ENCODE assay signal across 23 cellular contexts in the genomic region with DNA sequence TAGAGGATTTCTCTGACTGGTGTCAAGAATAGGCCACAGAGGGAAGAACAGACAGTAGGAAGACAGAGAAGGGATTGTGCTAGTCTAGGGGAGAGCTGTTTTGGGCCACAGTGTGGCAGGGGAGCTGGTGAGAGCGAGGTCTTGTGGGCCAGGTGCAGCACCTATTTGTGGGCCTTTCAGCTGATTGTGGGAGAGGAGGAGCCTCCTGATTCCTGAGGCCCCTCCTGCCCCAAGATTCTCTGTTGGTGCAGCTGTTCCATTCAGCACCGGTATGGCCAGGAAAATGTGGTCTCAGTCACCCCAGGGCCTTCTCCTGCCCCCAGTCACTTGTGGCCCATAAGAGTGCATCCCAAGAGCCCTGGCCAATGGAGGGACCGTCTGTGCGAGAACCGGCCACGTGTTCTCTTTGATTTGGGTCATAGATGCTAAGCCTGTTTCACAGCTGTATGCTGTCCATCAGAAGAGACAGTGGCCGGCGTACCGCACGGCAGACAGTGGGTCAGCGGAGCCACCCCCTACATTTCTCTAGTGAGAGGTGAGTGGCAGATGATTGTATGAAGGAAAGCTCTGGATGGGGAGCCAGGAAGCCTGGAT. TPM values are rescaled to one million over a fixed set of nuclear protein-coding genes. Genes with fewer than 3 reads are reported as not detected.
DNase-seq lines count a peak whose midpoint lies in the region; ATAC-seq and TF ChIP-seq lines count a peak whose summit lies in the region.
"Had no signal": no experiment of that assay in that cellular context is flagged by ENCODE, and none has a peak within 500 bp of the region (broad histone marks: within the 10 kb centered on the region; RNA-seq: fewer than 3 reads in every experiment).

No MANE protein-coding gene starts in this region.

- dilution Hi-C loops in IMR-90 (cut with HindIII; ENCODE audit: low sequenced_read_pairs, unreplicated experiment), result no loop called here

- H2BK120ac ChIP-seq in IMR-90 (ENCODE audit: low read depth, low read length), result no peak overlapping the region

- WGBS in IMR-90 (ENCODE audit: extremely low coverage in 2 of 2, insufficient read length in 1 of 2), 2 experiments, result 100% methylated on average over 3 of the region's 11 CpGs; no CpG with 5 or more reads in 1 of the 2 experiments
- WGBS in hepatocyte (ENCODE audit: low lambda C conversion rate, missing lambda C conversion rate), result 95% methylated on average over 11 of the region's 11 CpGs
- 36 to 52% (median 41%) methylated on average over 11 of the region's 11 CpGs for WGBS in psoas muscle, 3 donors

- H3K56ac ChIP-seq in IMR-90 (ENCODE audit: extremely low read depth, insufficient read depth, low read length), result no peak overlapping the region

- intact Hi-C loops in Caco-2 (cut with micrococcal nuclease; ENCODE audit: unreplicated experiment) (no loop called here), IMR-90 (cut with micrococcal nuclease) (no loop called here), psoas muscle (cut with DNase I) (no loop called here)

- no peak overlapping the region for H3K4me2 ChIP-seq in IMR-90 (ENCODE audit: low read depth, low read length)
- no peak overlapping the region for H3K4me2 ChIP-seq in hepatocyte

- no peak overlapping the region for H3K9ac ChIP-seq in IMR-90 (ENCODE audit: low read depth, low read length)
- H3K9ac ChIP-seq: parathyroid adenoma had no signal

- H3K9me1 ChIP-seq in IMR-90 (ENCODE audit: insufficient read depth, low read length), result peaks cover 15% of the 10 kb centered on the region; the same call in 1 of the 2 replicates

- H3K18ac ChIP-seq in IMR-90 (ENCODE audit: low read depth, low read length), result no peak overlapping the region

- H2BK5ac ChIP-seq in IMR-90 (ENCODE audit: low read depth, low read length, poor library complexity, severe bottlenecking), result no peak overlapping the region

- CTCF ChIA-PET in Caco-2 (lab: Charles Lee) (interaction anchor here (0.6 to 0.7 kb wide), 2 partner anchors 12 to 230 kb away, joined by 3 to 4 read pairs; no protein-coding TSS in a partner anchor), IMR-90 (lab: Yijun Ruan, JAX) (no interaction called here)

- no peak overlapping the region for H3K4me3 ChIP-seq in Caco-2 (ENCODE audit: low read depth, low read length)
- H3K4me3 ChIP-seq in IMR-90 (ENCODE audit: insufficient read depth, low read depth, low read length), result no peak overlapping the region
- no peak overlapping the region for H3K4me3 ChIP-seq in hepatocyte
- no peak overlapping the region for H3K4me3 ChIP-seq in psoas muscle
- H3K4me3 ChIP-seq in Peyer's patch, result no peak overlapping the region
- H3K4me3 ChIP-seq: lower lobe of right lung, MG63 had no signal

- peaks cover 3% of the 10 kb centered on the region for H3K79me2 ChIP-seq in hepatocyte

- no peak overlapping the region for H4K5ac ChIP-seq in IMR-90 (ENCODE audit: low read depth, low read length)

- no peak for ATAC-seq in IMR-90 (ENCODE audit: low read depth)
- ATAC-seq in psoas muscle, result peak; percentile 5 to 36 (median 25)
- ATAC-seq in HG02981 (IDR thresholded peaks at IDR 0.05; ENCODE audit: unreplicated experiment), result no peak
- ATAC-seq in GM18858 (IDR thresholded peaks at IDR 0.05; ENCODE audit: unreplicated experiment), result no peak
- no peak for ATAC-seq in GM21390 (IDR thresholded peaks at IDR 0.05; ENCODE audit: unreplicated experiment)
- ATAC-seq: activated T-cell treated with anti-CD3 and anti-CD28 coated beads, Interleukin-2, amount 50 U/mL, for 4 hours; lower lobe of right lung; stimulated activated memory B cell treated with anti-CD40 and anti-IgM and Interleukin-4, amounts not matched to agents 10 μg/mL and 1 μg/mL and 100 μg/mL, for 72 hours had no signal

- no peak overlapping the region for H4K8ac ChIP-seq in IMR-90 (ENCODE audit: low read depth in 2 of 2, low read length in 2 of 2)

- H2BK20ac ChIP-seq in IMR-90 (ENCODE audit: low read depth, low read length), result no peak overlapping the region

- no peaks in the 10 kb centered on the region for H3K27me3 Mint-ChIP-seq in Caco-2 (ENCODE audit: insufficient read depth, unreplicated experiment)
- H3K27me3 Mint-ChIP-seq: naive B cell; stimulated activated memory B cell treated with anti-CD40 and anti-IgM and Interleukin-4, amounts not matched to agents 10 μg/mL and 1 μg/mL and 100 μg/mL, for 72 hours had no signal

- H3K36me3 ChIP-seq in Caco-2 (ENCODE audit: control insufficient read depth, insufficient read depth, low read length) (peaks cover 3% of the 10 kb centered on the region), IMR-90 (ENCODE audit: control insufficient read depth, insufficient read depth, low read length) (peaks cover 1% of the 10 kb centered on the region; the same call in 1 of the 2 replicates), hepatocyte (replicated peaks; ENCODE audit: insufficient read depth, low read depth) (no peaks in the 10 kb centered on the region), psoas muscle (ENCODE audit: insufficient read depth in 1 of 2, low read depth in 1 of 2) (peaks cover 0 to 9% of the 10 kb centered on the region in 2 donors), Peyer's patch (peaks cover 0 to 41% (median 0%) of the 10 kb centered on the region in 3 donors)
- H3K36me3 ChIP-seq: MG63 had no signal

- H3K27me3 ChIP-seq in Caco-2 (replicated peaks; ENCODE audit: control insufficient read depth, insufficient read depth, low read length) (no peaks in the 10 kb centered on the region), IMR-90 (ENCODE audit: control insufficient read depth, insufficient read depth, low read length) (no peaks in the 10 kb centered on the region), hepatocyte (no peaks in the 10 kb centered on the region), psoas muscle (ENCODE audit: insufficient read depth in 3 of 3, low read length in 2 of 3) (no peaks in the 10 kb centered on the region), Peyer's patch (no peaks in the 10 kb centered on the region)
- H3K27me3 ChIP-seq: MG63 had no signal

- H2AK5ac ChIP-seq in IMR-90 (ENCODE audit: low read depth, low read length), result peak overlapping the region; percentile 18; the same call in 1 of the 2 replicates

- H4K91ac ChIP-seq in IMR-90 (ENCODE audit: insufficient read depth, low read depth, low read length), result no peak overlapping the region

- no TSS peak for BruUV-seq in Caco-2 (replicated peaks; lab: Mats Ljungman, UMichigan)
- BruUV-seq in IMR-90 (replicated peaks; lab: Mats Ljungman, UMichigan), result no TSS peak

- peak overlapping the region; percentile 99 for H3K27ac Mint-ChIP-seq in Caco-2 (ENCODE audit: unreplicated experiment)
- H3K27ac Mint-ChIP-seq: stimulated activated memory B cell treated with anti-CD40 and anti-IgM and Interleukin-4, amounts not matched to agents 10 μg/mL and 1 μg/mL and 100 μg/mL, for 72 hours had no signal

- H3K4me1 Mint-ChIP-seq in Caco-2 (ENCODE audit: low read depth, unreplicated experiment), result peaks cover 45% of the 10 kb centered on the region
- H3K4me1 Mint-ChIP-seq: stimulated activated memory B cell treated with anti-CD40 and anti-IgM and Interleukin-4, amounts not matched to agents 10 μg/mL and 1 μg/mL and 100 μg/mL, for 72 hours had no signal

- no peaks in the 10 kb centered on the region for H3K9me2 ChIP-seq in hepatocyte (replicated peaks; ENCODE audit: insufficient read depth)

- no peak overlapping the region for H3K23ac ChIP-seq in IMR-90 (ENCODE audit: low read depth, low read length)

- H3K4me1 ChIP-seq in Caco-2 (peaks cover 30% of the 10 kb centered on the region), IMR-90 (ENCODE audit: control insufficient read depth, insufficient read depth, low read length) (peaks cover 15% of the 10 kb centered on the region), hepatocyte (ENCODE audit: insufficient read depth) (peaks cover 39% of the 10 kb centered on the region), psoas muscle (peaks cover 67% of the 10 kb centered on the region), Peyer's patch (peaks cover 0 to 36% (median 13%) of the 10 kb centered on the region in 4 donors)

- DNase-seq in Caco-2 (no peak), IMR-90 (no peak), hepatocyte (ENCODE audit: low spot score) (no peak), psoas muscle (peak in 1 of 2 donors; percentile 51), Peyer's patch (no peak)
- DNase-seq: activated CD4-positive, CD25-positive, alpha-beta regulatory T cell treated with anti-CD3 and anti-CD28 coated beads, Interleukin-2, amount 50 U/mL, for 72 hours; activated naive CD4-positive, alpha-beta T cell treated with Interleukin-2 at 50 U/mL for 16 hours; activated T-cell treated with anti-CD3 and anti-CD28 coated beads, Interleukin-2, amount 50 U/mL, for 4 hours; amygdala; erythroblast; foreskin fibroblast; hypothalamus; lower lobe of right lung; MG63; naive B cell; NCI-H1694; NCI-H526; stimulated activated CD4-positive, alpha-beta T cell treated with anti-CD3 and anti-CD28 coated beads, Interleukin-2, amount 100 ng/mL, for 24 hours had no signal

- H3K36me3 Mint-ChIP-seq in Caco-2 (ENCODE audit: insufficient read depth, unreplicated experiment), result peaks cover 39% of the 10 kb centered on the region

- no peak overlapping the region for H3K4ac ChIP-seq in IMR-90 (ENCODE audit: low read depth, low read length)

- peaks cover 0 to 15% of the 10 kb centered on the region in 2 experiments; a peak in 2 of 4 replicates for H3K79me1 ChIP-seq in IMR-90 (ENCODE audit: low read depth in 1 of 2, low read length in 2 of 2)

- TF ChIP-seq POLR2A in IMR-90 (IDR thresholded peaks at IDR 0.05; ENCODE audit: low read depth, low read length), result no peak
- no peak for TF ChIP-seq POLR2A in Peyer's patch (IDR thresholded peaks at IDR 0.05)

- no peaks in the 10 kb centered on the region for H3K9me3 Mint-ChIP-seq in Caco-2 (ENCODE audit: unreplicated experiment)

- no peak overlapping the region for H2AFZ ChIP-seq in IMR-90 (replicated peaks; ENCODE audit: low read length, poor library complexity)
- no peak overlapping the region for H2AFZ ChIP-seq in hepatocyte
- H2AFZ ChIP-seq: parathyroid adenoma had no signal

- POLR2A ChIA-PET in Caco-2 (lab: Charles Lee), result no interaction called here
- POLR2A ChIA-PET in IMR-90 (lab: Charles Lee; ENCODE audit: unreplicated experiment), result no interaction called here

- no peak for TF ChIP-seq RAD21 in IMR-90 (IDR thresholded peaks at IDR 0.05; ENCODE audit: low read length)

- no peak overlapping the region for H3K4me3 Mint-ChIP-seq in Caco-2 (ENCODE audit: unreplicated experiment)
- H3K4me3 Mint-ChIP-seq: activated T-cell treated with anti-CD3 and anti-CD28 coated beads, Interleukin-2, amount 50 U/mL, for 4 hours; stimulated activated memory B cell treated with anti-CD40 and anti-IgM and Interleukin-4, amounts not matched to agents 10 μg/mL and 1 μg/mL and 100 μg/mL, for 72 hours had no signal

- no peak overlapping the region for H2BK15ac ChIP-seq in IMR-90 (ENCODE audit: low read depth, low read length)

- in situ Hi-C loops in IMR-90 (cut with MboI; ENCODE audit: low sequenced_read_pairs), result no loop called here

- H3K9me3 ChIP-seq in Caco-2 (no peaks in the 10 kb centered on the region), IMR-90 (ENCODE audit: control insufficient read depth, insufficient read depth, low read length) (peaks cover 2% of the 10 kb centered on the region; the same call in 1 of the 2 replicates), hepatocyte (ENCODE audit: low read depth) (no peaks in the 10 kb centered on the region), psoas muscle (no peaks in the 10 kb centered on the region), Peyer's patch (peaks cover 0 to 12% (median 0%) of the 10 kb centered on the region in 4 donors)
- H3K9me3 ChIP-seq: MG63 had no signal

- peak overlapping the region; percentile 50 for H2AK9ac ChIP-seq in IMR-90 (replicated peaks; ENCODE audit: low read depth, low read length, poor library complexity)

- H4K20me1 ChIP-seq in IMR-90 (ENCODE audit: insufficient read depth, low read length) (no peaks in the 10 kb centered on the region; the same call in 1 of the 2 replicates), hepatocyte (ENCODE audit: insufficient read depth, poor library complexity, severe bottlenecking) (no peaks in the 10 kb centered on the region)

- H3K27ac ChIP-seq in IMR-90 (ENCODE audit: insufficient read depth, low read length) (no peak overlapping the region), hepatocyte (peak overlapping the region; percentile 98), psoas muscle (peak overlapping the region; percentile 95), Peyer's patch (no peak overlapping the region)

- no peak for TF ChIP-seq CTCF in Caco-2 (IDR thresholded peaks at IDR 0.05; ENCODE audit: insufficient read depth in 1 of 2, low read depth in 1 of 2, low read length in 1 of 2, severe bottlenecking in 1 of 2, unreplicated experiment in 1 of 2)
- no peak for TF ChIP-seq CTCF in IMR-90 (conservative IDR thresholded peaks at IDR 0.05; ENCODE audit: low read depth, low read length)
- no peak for TF ChIP-seq CTCF in hepatocyte (IDR thresholded peaks at IDR 0.05; ENCODE audit: poor library complexity)
- TF ChIP-seq CTCF in psoas muscle (IDR thresholded peaks at IDR 0.05), result no peak
- no peak for TF ChIP-seq CTCF in Peyer's patch (IDR thresholded peaks at IDR 0.05)

- H3K14ac ChIP-seq in IMR-90 (replicated peaks; ENCODE audit: low read depth, low read length), result no peak overlapping the region

RNA-seq across cellular contexts. Expression of a gene that starts 27.7 kb away (rescaled TPM):
- total RNA-seq in Caco-2 (2022) (54.4 and 55.9 TPM in 2 replicates), IMR-90 (2012; rRNA removed) (2.0 and 2.5 TPM in 2 replicates), hepatocyte (16.9 and 20.1 TPM in 2 replicates), psoas muscle (10 to 100 TPM; 24.9 to 36.2 (median 27.0) TPM), Peyer's patch (100 to 1,000 TPM in 3 of 4 donors, 10 to 100 TPM in 1; 66.7 to 199 (median 112) TPM)
- polyA plus RNA-seq in IMR-90 (2012; rRNA removed) (10.4 and 13.2 TPM in 2 replicates), hepatocyte (31.3 and 32.1 TPM in 2 replicates), psoas muscle (10 to 100 TPM in 2 of 3 donors, 1 to 10 TPM in 1; 7.6 to 33.7 (median 18.2) TPM)
- polyA plus RNA-seq in IMR-90 (2012; cell fraction: cytosol; rRNA removed), result 7.7 and 13.8 TPM in 2 replicates
- polyA plus RNA-seq in IMR-90 (2012; cell fraction: nucleus; rRNA removed; ENCODE audit: low replicate concordance), result 58.1 and 63.1 TPM in 2 replicates

Comparison
In these comparisons a context has a peak if more than half of its experiments do, and no peak if none do; other contexts are left out.
1. ATAC-seq: peak in psoas muscle (4 of 4); none in IMR-90 (single experiment), HG02981 (single experiment), GM18858 (single experiment) and GM21390 (single experiment).
2. H3K27ac ChIP-seq: peak in hepatocyte (single experiment) and psoas muscle (single experiment); none in IMR-90 (single experiment) and Peyer's patch (0 of 4).